22 cellular contexts compared by ENCODE assay signal in genomic region chr19:29858621-29859020, GRCh38.
"Had no signal": no experiment of that assay in that cellular context is flagged by ENCODE, and none has a peak within 500 bp of the region (broad histone marks: within the 10 kb centered on the region; RNA-seq: fewer than 3 reads in every experiment).

No MANE protein-coding gene starts in this region.

- H3K36me3 ChIP-seq: esophagus muscularis mucosa, heart left ventricle, neural progenitor cell, spleen, tibial nerve had no signal

- H3K4me1 ChIP-seq: esophagus muscularis mucosa, foreskin keratinocyte, heart left ventricle, neural progenitor cell, tibial nerve had no signal

- H3K4me3 Mint-ChIP-seq: activated CD4-positive, alpha-beta memory T cell treated with anti-CD3 and anti-CD28 coated beads, Interleukin-2, amount 10 ng/mL, durations not matched to agents 7 days and 5 days; activated CD4-positive, alpha-beta T cell treated with anti-CD3 and anti-CD28 coated beads, Interleukin-2, amount 10 ng/mL, durations not matched to agents 7 days and 5 days; activated naive CD4-positive, alpha-beta T cell treated with anti-CD3 and anti-CD28 coated beads, Interleukin-2, amount 50 U/mL, for 24 hours; activated naive CD8-positive, alpha-beta T cell treated with anti-CD3 and anti-CD28 coated beads, Interleukin-2, amount 50 U/mL, for 24 hours; activated T-cell treated with anti-CD3 and anti-CD28 coated beads, Interleukin-2, amount 50 U/mL, for 24 hours; dendritic cell treated with granulocyte-macrophage colony-stimulating factor and Interleukin-4, amounts not matched to agents 40 ng/mL and 50 ng/mL, for 4 days; memory B cell; naive thymus-derived CD4-positive, alpha-beta T cell; neural progenitor cell; T-helper 2 cell treated with Interferon-gamma antibody and Interleukin-4, amounts not matched to agents 5 μg/mL and 100 μg/mL, for 36 hours had no signal

- H3K36me3 Mint-ChIP-seq: activated naive CD4-positive, alpha-beta T cell treated with anti-CD3 and anti-CD28 coated beads, Interleukin-2, amount 50 U/mL, for 24 hours; memory B cell; naive thymus-derived CD4-positive, alpha-beta T cell; neural progenitor cell had no signal

- H3K9me3 Mint-ChIP-seq: activated CD4-positive, alpha-beta memory T cell treated with anti-CD3 and anti-CD28 coated beads, Interleukin-2, amount 10 ng/mL, durations not matched to agents 7 days and 5 days; activated CD4-positive, alpha-beta T cell treated with anti-CD3 and anti-CD28 coated beads, Interleukin-2, amount 10 ng/mL, durations not matched to agents 7 days and 5 days; activated naive CD4-positive, alpha-beta T cell treated with anti-CD3 and anti-CD28 coated beads, Interleukin-2, amount 50 U/mL, for 24 hours; activated naive CD8-positive, alpha-beta T cell treated with anti-CD3 and anti-CD28 coated beads, Interleukin-2, amount 50 U/mL, for 24 hours; activated T-cell treated with anti-CD3 and anti-CD28 coated beads, Interleukin-2, amount 50 U/mL, for 24 hours; dendritic cell treated with granulocyte-macrophage colony-stimulating factor and Interleukin-4, amounts not matched to agents 40 ng/mL and 50 ng/mL, for 4 days; memory B cell; naive thymus-derived CD4-positive, alpha-beta T cell; neural progenitor cell; T-helper 2 cell treated with Interferon-gamma antibody and Interleukin-4, amounts not matched to agents 5 μg/mL and 100 μg/mL, for 36 hours had no signal

- FAIRE-seq: urothelium cell line had no signal

- H3K9me3 ChIP-seq: esophagus muscularis mucosa, heart left ventricle, spleen, tibial nerve had no signal

- H2AFZ ChIP-seq: neural progenitor cell had no signal

- H3K27ac ChIP-seq: esophagus muscularis mucosa, foreskin keratinocyte, heart left ventricle, neural progenitor cell, spleen, tibial nerve had no signal

- H3K9ac ChIP-seq: neural progenitor cell had no signal

- ATAC-seq: activated naive CD8-positive, alpha-beta T cell treated with anti-CD3 and anti-CD28 coated beads, Interleukin-2, amount 50 U/mL, for 24 hours had no signal

- H3K27ac Mint-ChIP-seq: activated CD4-positive, alpha-beta memory T cell treated with anti-CD3 and anti-CD28 coated beads, Interleukin-2, amount 10 ng/mL, durations not matched to agents 7 days and 5 days; activated CD4-positive, alpha-beta T cell treated with anti-CD3 and anti-CD28 coated beads, Interleukin-2, amount 10 ng/mL, durations not matched to agents 7 days and 5 days; activated naive CD4-positive, alpha-beta T cell treated with anti-CD3 and anti-CD28 coated beads, Interleukin-2, amount 50 U/mL, for 24 hours; activated naive CD8-positive, alpha-beta T cell treated with anti-CD3 and anti-CD28 coated beads, Interleukin-2, amount 50 U/mL, for 24 hours; activated T-cell treated with anti-CD3 and anti-CD28 coated beads, Interleukin-2, amount 50 U/mL, for 24 hours; dendritic cell treated with granulocyte-macrophage colony-stimulating factor and Interleukin-4, amounts not matched to agents 40 ng/mL and 50 ng/mL, for 4 days; memory B cell; naive thymus-derived CD4-positive, alpha-beta T cell; neural progenitor cell; T-helper 2 cell treated with Interferon-gamma antibody and Interleukin-4, amounts not matched to agents 5 μg/mL and 100 μg/mL, for 36 hours had no signal

- DNase-seq: activated CD4-positive, CD25-positive, alpha-beta regulatory T cell treated with anti-CD3 and anti-CD28 coated beads, Interleukin-2, amount 50 U/mL, for 72 hours; activated gamma-delta T cell; amygdala; central memory CD4-positive, alpha-beta T cell; foreskin keratinocyte; heart left ventricle; midbrain; right cardiac atrium; spleen had no signal

- H3K4me2 ChIP-seq: neural progenitor cell had no signal

- H3K4me3 ChIP-seq: esophagus muscularis mucosa, heart left ventricle, neural progenitor cell, spleen, tibial nerve had no signal

- H3K4me1 Mint-ChIP-seq: activated CD4-positive, alpha-beta memory T cell treated with anti-CD3 and anti-CD28 coated beads, Interleukin-2, amount 10 ng/mL, durations not matched to agents 7 days and 5 days; activated naive CD4-positive, alpha-beta T cell treated with anti-CD3 and anti-CD28 coated beads, Interleukin-2, amount 50 U/mL, for 24 hours; memory B cell had no signal
